In the genomic region with DNA sequence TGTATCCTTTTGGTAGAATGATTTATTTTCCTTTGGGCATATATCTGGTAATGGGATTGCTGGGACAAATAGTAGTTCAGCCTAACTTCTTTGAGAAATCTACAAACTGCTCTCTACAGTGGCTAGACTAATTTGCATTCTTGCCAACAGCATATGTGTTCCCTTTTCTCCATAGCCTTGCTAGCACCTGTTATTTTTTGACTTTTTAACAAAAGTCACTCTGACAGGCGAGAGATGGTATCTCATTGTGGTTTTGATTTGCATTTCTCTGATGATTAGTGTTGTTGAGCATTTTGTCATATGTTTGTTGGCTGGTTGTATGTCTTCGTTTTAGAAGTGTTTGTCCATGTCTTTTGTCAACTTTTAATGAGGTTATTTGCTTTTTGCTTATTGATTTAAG, we compare ENCODE assay signal across 19 cellular contexts.
DNase-seq lines count a peak whose midpoint lies in the region; ATAC-seq and FAIRE-seq lines count a peak whose summit lies in the region.
"Had no signal": no experiment of that assay in that cellular context is flagged by ENCODE, and none has a peak within 500 bp of the region (broad histone marks: within the 10 kb centered on the region; RNA-seq: fewer than 3 reads in every experiment).

No MANE protein-coding gene starts in this region.

- peak; percentile 33 for FAIRE-seq in GM18507 (lab: Jason Lieb, UNC)
- FAIRE-seq: H1 had no signal

- no peaks in the 10 kb centered on the region for H3K36me3 Mint-ChIP-seq in activated naive CD4-positive, alpha-beta T cell treated with anti-CD3 and anti-CD28 coated beads, Interleukin-2, amount 50 U/mL, for 72 hours
- H3K36me3 Mint-ChIP-seq: activated naive CD8-positive, alpha-beta T cell treated with anti-CD3 and anti-CD28 coated beads, Interleukin-2, amount 10 ng/mL, durations not matched to agents 7 days and 5 days; stimulated activated effector memory CD8-positive, alpha-beta T cell treated with anti-CD3 and anti-CD28 coated beads, Interleukin-12 subunit alpha, Interleukin-12 subunit beta, amount 100 ng/mL, for 72 hours; WTC11 had no signal

- no peak overlapping the region for H3K27ac Mint-ChIP-seq in activated naive CD4-positive, alpha-beta T cell treated with anti-CD3 and anti-CD28 coated beads, Interleukin-2, amount 50 U/mL, for 72 hours
- H3K27ac Mint-ChIP-seq: activated naive CD8-positive, alpha-beta T cell treated with anti-CD3 and anti-CD28 coated beads, Interleukin-2, amount 10 ng/mL, durations not matched to agents 7 days and 5 days; stimulated activated effector memory CD8-positive, alpha-beta T cell treated with anti-CD3 and anti-CD28 coated beads, Interleukin-12 subunit alpha, Interleukin-12 subunit beta, amount 100 ng/mL, for 72 hours; WTC11 had no signal

- ATAC-seq in GM19468 (IDR thresholded peaks at IDR 0.05; ENCODE audit: extremely low read depth, unreplicated experiment) (peak; percentile 89), HG02884 (IDR thresholded peaks at IDR 0.05; ENCODE audit: unreplicated experiment) (peak; percentile 55), HG03521 (IDR thresholded peaks at IDR 0.05; ENCODE audit: unreplicated experiment) (peak; percentile 48)
- ATAC-seq in activated naive CD4-positive, alpha-beta T cell treated with anti-CD3 and anti-CD28 coated beads, Interleukin-2, amount 50 U/mL, for 72 hours, result no peak
- ATAC-seq: SK-N-SH treated with all-trans-retinoic acid at 6 μM for 48 hours; stimulated activated effector memory CD8-positive, alpha-beta T cell treated with anti-CD3 and anti-CD28 coated beads, Interleukin-12 subunit alpha, Interleukin-12 subunit beta, amount 100 ng/mL, for 72 hours; WTC11 had no signal

- H3K9me3 Mint-ChIP-seq in activated naive CD4-positive, alpha-beta T cell treated with anti-CD3 and anti-CD28 coated beads, Interleukin-2, amount 50 U/mL, for 72 hours, result no peaks in the 10 kb centered on the region
- H3K9me3 Mint-ChIP-seq: activated naive CD8-positive, alpha-beta T cell treated with anti-CD3 and anti-CD28 coated beads, Interleukin-2, amount 10 ng/mL, durations not matched to agents 7 days and 5 days; central memory CD8-positive, alpha-beta T cell; stimulated activated effector memory CD8-positive, alpha-beta T cell treated with anti-CD3 and anti-CD28 coated beads, Interleukin-12 subunit alpha, Interleukin-12 subunit beta, amount 100 ng/mL, for 72 hours; WTC11 had no signal

- no peak for DNase-seq in GM18507 (ENCODE audit: extremely low spot score, insufficient read length, low read depth)
- no peak for DNase-seq in activated naive CD4-positive, alpha-beta T cell treated with anti-CD3 and anti-CD28 coated beads, Interleukin-2, amount 50 U/mL, for 72 hours (ENCODE audit: low spot score in 2 of 2)
- DNase-seq in NK-92 (lab: John Stamatoyannopoulos, UW; ENCODE audit: unreplicated experiment), result no peak
- no peak for DNase-seq in NCI-H82 treated with DMSO at 0.1 percent for 48 hours (lab: John Stamatoyannopoulos, UW; ENCODE audit: unreplicated experiment)
- DNase-seq in stimulated activated CD4-positive, alpha-beta T cell treated with anti-CD3 and anti-CD28 coated beads, Interleukin-1b, Interleukin-23, amount 100 ng/mL, for 48 hours, result no peak
- DNase-seq: activated CD8-positive, alpha-beta memory T cell treated with anti-CD3 and anti-CD28 coated beads, Interleukin-2, amount 50 U/mL, for 48 hours; activated naive CD8-positive, alpha-beta T cell treated with anti-CD3 and anti-CD28 coated beads, Interleukin-2, amount 10 ng/mL, durations not matched to agents 7 days and 5 days; DMS53; glutamatergic neuron; OCI-M1; stimulated activated CD4-positive, alpha-beta T cell treated with anti-CD3 and anti-CD28 coated beads, Interleukin-4, amount 100 ng/mL, for 1 hour had no signal

Comparison
In these comparisons a context has a peak if more than half of its experiments do, and no peak if none do; other contexts are left out.
1. ATAC-seq: peak in GM19468 (single experiment), HG02884 (single experiment) and HG03521 (single experiment); none in activated naive CD4-positive, alpha-beta T cell treated with anti-CD3 and anti-CD28 coated beads, Interleukin-2, amount 50 U/mL, for 72 hours (0 of 2).